Comparison of ENCODE assay signal across 11 cellular contexts in genomic region chr15:83044156-83044555, GRCh38.
"Had no signal": no experiment of that assay in that cellular context is flagged by ENCODE, and none has a peak within 500 bp of the region (broad histone marks: within the 10 kb centered on the region; RNA-seq: fewer than 3 reads in every experiment).

No MANE protein-coding gene starts in this region.

- H3K27ac Mint-ChIP-seq: GM23338, HFFc6 had no signal

- H2AFZ ChIP-seq: GM23248, GM23338 had no signal

- H3K9me3 ChIP-seq: HAP-1 had no signal

- H3K9ac ChIP-seq: GM23248 had no signal

- DNase-seq: GM23248, GOT3, H7, H9, HCEC 1CT, HFFc6 had no signal

- H3K4me1 ChIP-seq: HAP-1 had no signal

- FAIRE-seq: H1, H54 had no signal

- H3K4me3 Mint-ChIP-seq: GM23338, H9, HFFc6 had no signal

- H3K27ac ChIP-seq: GM23248 had no signal

- H3K9me3 Mint-ChIP-seq: GM23338, H9, HFFc6 had no signal

- H3K4me3 ChIP-seq: GM23248, GM23338, HAP-1 had no signal

- ATAC-seq: GM23338, HCT116 had no signal

- H3K4me2 ChIP-seq: GM23338 had no signal

- H3K4me1 Mint-ChIP-seq: H9 had no signal
